17 cellular contexts compared by ENCODE assay signal in the genomic region with DNA sequence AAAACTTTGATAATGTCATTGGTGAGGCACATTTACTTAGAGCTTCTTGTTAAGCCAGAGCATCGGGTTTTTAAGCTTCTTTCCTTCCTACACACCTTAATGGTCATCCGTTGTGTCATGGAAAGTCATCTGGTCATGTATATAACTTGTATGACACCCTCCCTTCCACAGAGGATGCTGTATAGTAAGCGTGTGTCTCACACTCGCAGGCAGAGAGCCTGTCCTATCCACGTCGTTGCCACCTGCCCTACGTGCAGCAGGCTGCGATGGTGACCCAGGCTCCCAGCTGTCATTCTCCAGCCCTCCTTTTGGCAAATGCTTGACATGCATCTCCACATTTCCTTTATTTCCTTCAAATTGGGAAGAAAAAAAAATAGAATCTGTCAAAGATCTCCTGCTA.
A peak's percentile ranks its signal among the peaks of the same experiment; 100 is the strongest.
DNase-seq lines count a peak whose midpoint lies in the region; ATAC-seq and TF ChIP-seq lines count a peak whose summit lies in the region.
"Had no signal": no experiment of that assay in that cellular context is flagged by ENCODE, and none has a peak within 500 bp of the region (broad histone marks: within the 10 kb centered on the region; RNA-seq: fewer than 3 reads in every experiment).

No MANE protein-coding gene starts in this region.

- no peak overlapping the region for H2AFZ ChIP-seq in hepatocyte

- ATAC-seq in left ventricle myocardium superior: no peak
- ATAC-seq in natural killer cell treated with Interleukin-12 subunit alpha and Interleukin-12 subunit beta and Interleukin-15 and Interleukin-18, amount 100 ng/mL, for 72 hours: no peak
- ATAC-seq: activated CD8-positive, alpha-beta memory T cell treated with anti-CD3 and anti-CD28 coated beads, Interleukin-2, amount 10 ng/mL, durations not matched to agents 7 days and 5 days; Panc1 had no signal

- no peaks in the 10 kb centered on the region for H3K36me3 ChIP-seq in KOPT-K1 (ENCODE audit: insufficient read depth, low read length)
- no peaks in the 10 kb centered on the region for H3K36me3 ChIP-seq in hepatocyte (replicated peaks; ENCODE audit: insufficient read depth, low read depth)
- H3K36me3 ChIP-seq: brain microvascular endothelial cell, left ventricle myocardium inferior had no signal

- intact Hi-C loops in left ventricle myocardium superior (cut with micrococcal nuclease): no loop called here

- no peaks in the 10 kb centered on the region for H3K36me3 Mint-ChIP-seq in natural killer cell treated with Interleukin-12 subunit alpha and Interleukin-12 subunit beta and Interleukin-15 and Interleukin-18, amount 100 ng/mL, for 72 hours
- H3K36me3 Mint-ChIP-seq in chondrocyte (ENCODE audit: low read depth): no peaks in the 10 kb centered on the region
- H3K36me3 Mint-ChIP-seq: activated CD8-positive, alpha-beta memory T cell treated with anti-CD3 and anti-CD28 coated beads, Interleukin-2, amount 10 ng/mL, durations not matched to agents 7 days and 5 days; CD8-positive, alpha-beta memory T cell had no signal

- no peaks in the 10 kb centered on the region for H3K79me2 ChIP-seq in hepatocyte

- no peaks in the 10 kb centered on the region for H3K9me3 Mint-ChIP-seq in natural killer cell treated with Interleukin-12 subunit alpha and Interleukin-12 subunit beta and Interleukin-15 and Interleukin-18, amount 100 ng/mL, for 72 hours
- no peaks in the 10 kb centered on the region for H3K9me3 Mint-ChIP-seq in chondrocyte (ENCODE audit: low read depth)
- H3K9me3 Mint-ChIP-seq: CD8-positive, alpha-beta memory T cell had no signal

- no peaks in the 10 kb centered on the region for H3K27me3 ChIP-seq in hepatocyte
- H3K27me3 ChIP-seq: brain microvascular endothelial cell had no signal

- no peaks in the 10 kb centered on the region for H3K9me3 ChIP-seq in KOPT-K1 (ENCODE audit: insufficient read depth, low read length, poor library complexity, severe bottlenecking)
- no peaks in the 10 kb centered on the region for H3K9me3 ChIP-seq in hepatocyte (ENCODE audit: low read depth)
- H3K9me3 ChIP-seq: left ventricle myocardium inferior had no signal

- H3K4me1 ChIP-seq in hepatocyte (ENCODE audit: insufficient read depth): peaks cover 5% of the 10 kb centered on the region

- no peaks in the 10 kb centered on the region for H3K9me2 ChIP-seq in hepatocyte (replicated peaks; ENCODE audit: insufficient read depth)

- no peak overlapping the region for H3K27ac Mint-ChIP-seq in natural killer cell treated with Interleukin-12 subunit alpha and Interleukin-12 subunit beta and Interleukin-15 and Interleukin-18, amount 100 ng/mL, for 72 hours
- H3K27ac Mint-ChIP-seq in chondrocyte (ENCODE audit: unreplicated experiment): no peak overlapping the region
- H3K27ac Mint-ChIP-seq: activated CD8-positive, alpha-beta memory T cell treated with anti-CD3 and anti-CD28 coated beads, Interleukin-2, amount 10 ng/mL, durations not matched to agents 7 days and 5 days; CD8-positive, alpha-beta memory T cell had no signal

- no peak overlapping the region for H3K4me3 Mint-ChIP-seq in natural killer cell treated with Interleukin-12 subunit alpha and Interleukin-12 subunit beta and Interleukin-15 and Interleukin-18, amount 100 ng/mL, for 72 hours
- no peak overlapping the region for H3K4me3 Mint-ChIP-seq in chondrocyte (ENCODE audit: unreplicated experiment)
- H3K4me3 Mint-ChIP-seq: activated CD8-positive, alpha-beta memory T cell treated with anti-CD3 and anti-CD28 coated beads, Interleukin-2, amount 10 ng/mL, durations not matched to agents 7 days and 5 days; CD8-positive, alpha-beta memory T cell had no signal

- H3K27ac ChIP-seq in KOPT-K1 (ENCODE audit: low read depth, low read length, poor library complexity, severe bottlenecking) (peak overlapping the region; percentile 66), hepatocyte (peak overlapping the region; percentile 34)
- H3K27ac ChIP-seq: brain microvascular endothelial cell, coronary artery, left ventricle myocardium inferior had no signal

- H3K4me2 ChIP-seq in hepatocyte: no peak overlapping the region

- WGBS in hepatocyte (ENCODE audit: low lambda C conversion rate, missing lambda C conversion rate): 79% methylated on average over 8 of the region's 8 CpGs

- H4K20me1 ChIP-seq in hepatocyte (ENCODE audit: insufficient read depth, poor library complexity, severe bottlenecking): no peaks in the 10 kb centered on the region

- DNase-seq in COR-L47 (lab: John Stamatoyannopoulos, UW) (peak; percentile 13), NCI-H774 (lab: John Stamatoyannopoulos, UW) (peak; percentile 66), hepatocyte (ENCODE audit: low spot score) (no peak), left ventricle myocardium superior (no peak), NCI-H524 (lab: John Stamatoyannopoulos, UW) (no peak), chondrocyte (ENCODE audit: low spot score) (no peak)
- no peak for DNase-seq in natural killer cell treated with Interleukin-12 subunit alpha and Interleukin-12 subunit beta and Interleukin-15 and Interleukin-18, amount 100 ng/mL, for 72 hours (ENCODE audit: low spot score)
- DNase-seq: activated CD4-positive, alpha-beta T cell treated with anti-CD3 and anti-CD28 coated beads for 4 hours; activated CD8-positive, alpha-beta memory T cell treated with anti-CD3 and anti-CD28 coated beads, Interleukin-2, amount 10 ng/mL, durations not matched to agents 7 days and 5 days; brain microvascular endothelial cell; CD8-positive, alpha-beta memory T cell; left ventricle myocardium inferior; NCI-H526; stimulated activated CD8-positive, alpha-beta memory T cell treated with anti-CD3 and anti-CD28 coated beads, Interleukin-4, amount 100 ng/mL, for 48 hours had no signal

- no peaks in the 10 kb centered on the region for H3K4me1 Mint-ChIP-seq in natural killer cell treated with Interleukin-12 subunit alpha and Interleukin-12 subunit beta and Interleukin-15 and Interleukin-18, amount 100 ng/mL, for 72 hours (ENCODE audit: low read depth in 2 of 2)
- H3K4me1 Mint-ChIP-seq in chondrocyte (ENCODE audit: low read depth): no peaks in the 10 kb centered on the region
- H3K4me1 Mint-ChIP-seq: activated CD8-positive, alpha-beta memory T cell treated with anti-CD3 and anti-CD28 coated beads, Interleukin-2, amount 10 ng/mL, durations not matched to agents 7 days and 5 days; CD8-positive, alpha-beta memory T cell had no signal

- TF ChIP-seq CTCF in hepatocyte (IDR thresholded peaks at IDR 0.05; ENCODE audit: poor library complexity) (no peak), chondrocyte (IDR thresholded peaks at IDR 0.05) (no peak)

- H3K4me3 ChIP-seq in hepatocyte: no peak overlapping the region
- H3K4me3 ChIP-seq: coronary artery, left ventricle myocardium inferior had no signal

- H3K27me3 Mint-ChIP-seq in natural killer cell treated with Interleukin-12 subunit alpha and Interleukin-12 subunit beta and Interleukin-15 and Interleukin-18, amount 100 ng/mL, for 72 hours: no peaks in the 10 kb centered on the region
- H3K27me3 Mint-ChIP-seq in chondrocyte (ENCODE audit: low read depth): no peaks in the 10 kb centered on the region
- H3K27me3 Mint-ChIP-seq: activated CD8-positive, alpha-beta memory T cell treated with anti-CD3 and anti-CD28 coated beads, Interleukin-2, amount 10 ng/mL, durations not matched to agents 7 days and 5 days; CD8-positive, alpha-beta memory T cell had no signal

Comparison
In these comparisons a context has a peak if more than half of its experiments do, and no peak if none do; other contexts are left out.
1. DNase-seq: peak in COR-L47 (single experiment) and NCI-H774 (single experiment); none in hepatocyte (single experiment), left ventricle myocardium superior (single experiment), natural killer cell treated with Interleukin-12 subunit alpha and Interleukin-12 subunit beta and Interleukin-15 and Interleukin-18, amount 100 ng/mL, for 72 hours (single experiment), NCI-H524 (0 of 2) and chondrocyte (single experiment).